In the genomic region with DNA sequence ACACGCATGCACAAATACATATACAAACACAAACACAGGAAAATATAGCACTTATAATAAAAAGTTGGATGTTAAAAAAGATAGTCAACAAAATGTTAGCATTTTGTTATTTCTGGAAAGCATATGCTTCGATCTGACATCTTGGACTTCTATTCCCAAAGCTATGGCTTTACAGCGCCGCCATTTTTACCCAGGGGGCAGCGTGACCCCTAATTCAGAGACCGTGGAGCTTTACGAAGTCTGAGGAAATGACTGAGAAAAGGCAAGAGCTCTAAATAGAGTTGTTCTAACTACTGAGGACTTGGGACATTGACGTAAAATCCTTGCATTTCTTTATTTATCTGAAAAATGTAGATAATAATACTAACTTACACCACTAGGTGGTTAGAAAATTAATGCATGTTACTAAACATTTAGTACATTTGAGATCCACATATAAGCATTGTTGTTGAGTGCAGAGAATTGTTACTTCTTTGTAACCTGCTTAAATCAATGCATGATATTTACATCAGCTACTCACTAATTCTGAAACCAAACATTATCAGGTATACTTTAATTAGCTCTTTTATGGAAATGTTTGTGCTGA, we compare ENCODE assay signal across 21 cellular contexts.
DNase-seq lines count a peak whose midpoint lies in the region; ATAC-seq and TF ChIP-seq lines count a peak whose summit lies in the region.
"Had no signal": no experiment of that assay in that cellular context is flagged by ENCODE, and none has a peak within 500 bp of the region (broad histone marks: within the 10 kb centered on the region; RNA-seq: fewer than 3 reads in every experiment).

No MANE protein-coding gene starts in this region.

- in situ Hi-C loops in SK-MEL-5 (cut with HindIII; ENCODE audit: low pct_unique_long_range_greater_than_20kb, low sequenced_read_pairs) = no loop called here

- H3K36me3 ChIP-seq in HCT116 (ENCODE audit: control insufficient read depth in 1 of 2, insufficient read depth in 2 of 2, low read length in 2 of 2) = no peaks in the 10 kb centered on the region
- H3K36me3 ChIP-seq: gastrocnemius medialis, prostate gland, transverse colon had no signal

- no peak for TF ChIP-seq RAD21 in HCT116 (IDR thresholded peaks at IDR 0.05; ENCODE audit: low read depth)

- ATAC-seq in HCT116 (peak; percentile 36; the same call in 1 of the 2 replicates), foreskin keratinocyte (no peak), GM19328 (IDR thresholded peaks at IDR 0.05; ENCODE audit: unreplicated experiment) (no peak), GM21447 (IDR thresholded peaks at IDR 0.05; ENCODE audit: unreplicated experiment) (no peak)
- ATAC-seq: gastrocnemius medialis; K562; natural killer cell treated with Interleukin-12 subunit alpha and Interleukin-12 subunit beta and Interleukin-15 and Interleukin-18, amount 100 ng/mL, for 72 hours; Right ventricle myocardium inferior; stimulated activated naive CD8-positive, alpha-beta T cell treated with anti-CD3 and anti-CD28 coated beads, Interleukin-15, amount 100 ng/mL, for 72 hours had no signal

- BruUV-seq in HCT116 (replicated peaks; lab: Mats Ljungman, UMichigan) = no TSS peak

- H3K9me2 ChIP-seq in HCT116 (ENCODE audit: insufficient read depth) = no peaks in the 10 kb centered on the region

- H3K4me1 ChIP-seq in HCT116 (ENCODE audit: control insufficient read depth in 1 of 2, insufficient read depth in 2 of 2, low read length in 2 of 2) (peaks cover 0 to 7% of the 10 kb centered on the region in 2 experiments; a peak in 1 of 4 replicates), foreskin keratinocyte (peaks cover 26% of the 10 kb centered on the region)
- H3K4me1 ChIP-seq: prostate gland had no signal

- no peak overlapping the region for H3K4me3 ChIP-seq in HCT116 (replicated peaks in 1 of 2; ENCODE audit: low read depth in 1 of 2, low read length in 2 of 2)
- H3K4me3 ChIP-seq: gastrocnemius medialis, K562, prostate gland, transverse colon had no signal

- H2AFZ ChIP-seq in HCT116 (ENCODE audit: low read depth, low read length, poor library complexity, severe bottlenecking) = peak overlapping the region; percentile 79

- no peaks in the 10 kb centered on the region for H3K9me3 ChIP-seq in HCT116 (ENCODE audit: control insufficient read depth in 1 of 2, insufficient read depth in 1 of 2, low read depth in 1 of 2, low read length in 2 of 2)
- H3K9me3 ChIP-seq: gastrocnemius medialis, prostate gland, transverse colon had no signal

- no peaks in the 10 kb centered on the region for H3K79me2 ChIP-seq in HCT116 (ENCODE audit: insufficient read depth, low read length)

- POLR2A ChIA-PET in HCT116 (lab: Charles Lee) = no interaction called here

- H3K4me2 ChIP-seq in HCT116 (ENCODE audit: low read length) = no peak overlapping the region

- RAD21 ChIA-PET in HCT116 (lab: Charles Lee; ENCODE audit: low non-redundant PET in 1 of 2, low total read pairs in 2 of 2, uncharacterized antibody in 2 of 2, unreplicated experiment in 2 of 2) = no interaction called here

- H3K9ac ChIP-seq in HCT116 (ENCODE audit: low read length) = no peak overlapping the region

- CTCF ChIA-PET in HCT116 (lab: Charles Lee) = interaction anchor here (1.0 to 1.2 kb wide), 2 partner anchors 8 to 14 kb away, joined by 3 to 5 read pairs; no protein-coding TSS in a partner anchor

- DNase-seq in HCT116 (ENCODE audit: low read depth, low spot score) (no peak), SK-MEL-5 (ENCODE audit: low read depth, low spot score) (peak; percentile 4), foreskin keratinocyte (no peak), epidermal melanocyte (ENCODE audit: insufficient read length, low spot score) (no peak), NCI-H2107 (lab: John Stamatoyannopoulos, UW) (no peak)
- DNase-seq: activated naive CD4-positive, alpha-beta T cell; COR-L47; cortex of kidney; gastrocnemius medialis; NCI-H1105; NCI-H510A; stimulated activated naive CD8-positive, alpha-beta T cell treated with anti-CD3 and anti-CD28 coated beads, Interleukin-15, amount 100 ng/mL, for 72 hours; transverse colon had no signal

- H3K27ac ChIP-seq in C4-2B (no peak overlapping the region), HCT116 (ENCODE audit: low read depth, low read length) (no peak overlapping the region), foreskin keratinocyte (no peak overlapping the region)
- H3K27ac ChIP-seq: gastrocnemius medialis, prostate gland, transverse colon, VCaP had no signal

- intact Hi-C loops in HCT116 (cut with micrococcal nuclease) = no loop called here

- H3K27me3 ChIP-seq in HCT116 (ENCODE audit: insufficient read depth, low read length) (no peaks in the 10 kb centered on the region), foreskin keratinocyte (no peaks in the 10 kb centered on the region)
- H3K27me3 ChIP-seq: gastrocnemius medialis, transverse colon had no signal

- no peaks in the 10 kb centered on the region for H4K20me1 ChIP-seq in HCT116 (ENCODE audit: insufficient read depth)

- TF ChIP-seq CTCF in C4-2B (conservative IDR thresholded peaks at IDR 0.05) = peak; percentile 46
- TF ChIP-seq CTCF in HCT116 (IDR thresholded peaks at IDR 0.05 in 2 of 3, conservative IDR thresholded peaks at IDR 0.05 in 1 of 3; ENCODE audit: borderline replicate concordance in 1 of 3, insufficient read depth in 1 of 3, low read depth in 2 of 3, low read length in 2 of 3) = peak; percentile 6 to 56 (median 16); a peak in 4 of 6 replicates
- peak; percentile 55 for TF ChIP-seq CTCF in foreskin keratinocyte (conservative IDR thresholded peaks at IDR 0.05)

- TF ChIP-seq POLR2A in HCT116 (IDR thresholded peaks at IDR 0.05; ENCODE audit: borderline replicate concordance, extremely low read depth, insufficient read depth, insufficient read length) = no peak

TF ChIP-seq in HCT116, 20 proteins besides CTCF, POLR2A, EP300 and RAD21:
- TF ChIP-seq, protein P1, sequence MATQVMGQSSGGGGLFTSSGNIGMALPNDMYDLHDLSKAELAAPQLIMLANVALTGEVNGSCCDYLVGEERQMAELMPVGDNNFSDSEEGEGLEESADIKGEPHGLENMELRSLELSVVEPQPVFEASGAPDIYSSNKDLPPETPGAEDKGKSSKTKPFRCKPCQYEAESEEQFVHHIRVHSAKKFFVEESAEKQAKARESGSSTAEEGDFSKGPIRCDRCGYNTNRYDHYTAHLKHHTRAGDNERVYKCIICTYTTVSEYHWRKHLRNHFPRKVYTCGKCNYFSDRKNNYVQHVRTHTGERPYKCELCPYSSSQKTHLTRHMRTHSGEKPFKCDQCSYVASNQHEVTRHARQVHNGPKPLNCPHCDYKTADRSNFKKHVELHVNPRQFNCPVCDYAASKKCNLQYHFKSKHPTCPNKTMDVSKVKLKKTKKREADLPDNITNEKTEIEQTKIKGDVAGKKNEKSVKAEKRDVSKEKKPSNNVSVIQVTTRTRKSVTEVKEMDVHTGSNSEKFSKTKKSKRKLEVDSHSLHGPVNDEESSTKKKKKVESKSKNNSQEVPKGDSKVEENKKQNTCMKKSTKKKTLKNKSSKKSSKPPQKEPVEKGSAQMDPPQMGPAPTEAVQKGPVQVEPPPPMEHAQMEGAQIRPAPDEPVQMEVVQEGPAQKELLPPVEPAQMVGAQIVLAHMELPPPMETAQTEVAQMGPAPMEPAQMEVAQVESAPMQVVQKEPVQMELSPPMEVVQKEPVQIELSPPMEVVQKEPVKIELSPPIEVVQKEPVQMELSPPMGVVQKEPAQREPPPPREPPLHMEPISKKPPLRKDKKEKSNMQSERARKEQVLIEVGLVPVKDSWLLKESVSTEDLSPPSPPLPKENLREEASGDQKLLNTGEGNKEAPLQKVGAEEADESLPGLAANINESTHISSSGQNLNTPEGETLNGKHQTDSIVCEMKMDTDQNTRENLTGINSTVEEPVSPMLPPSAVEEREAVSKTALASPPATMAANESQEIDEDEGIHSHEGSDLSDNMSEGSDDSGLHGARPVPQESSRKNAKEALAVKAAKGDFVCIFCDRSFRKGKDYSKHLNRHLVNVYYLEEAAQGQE (IDR thresholded peaks at IDR 0.05; ENCODE audit: low read depth) = no peak
- TF ChIP-seq ZNF274 (IDR thresholded peaks at IDR 0.05; ENCODE audit: low read depth, low read length) = no peak
